8 cellular contexts compared by ENCODE assay signal in genomic region chr10:3468919-3469638, GRCh38.
DNase-seq lines count a peak whose midpoint lies in the region; ATAC-seq and TF ChIP-seq lines count a peak whose summit lies in the region.

No MANE protein-coding gene starts in this region.

- peaks cover 21% of the 10 kb centered on the region for H3K4me1 ChIP-seq in testis

- no TSS peak for BruUV-seq in Calu3 (replicated peaks; lab: Mats Ljungman, UMichigan)

- H3K4me3 ChIP-seq in LNCaP clone FGC (ENCODE audit: low read depth, low read length): no peak overlapping the region
- no peak overlapping the region for H3K4me3 ChIP-seq in astrocyte of the spinal cord (ENCODE audit: low read depth, low read length)
- no peak overlapping the region for H3K4me3 ChIP-seq in testis

- no peaks in the 10 kb centered on the region for H3K9me3 ChIP-seq in testis

- intact Hi-C loops in Calu3 (cut with micrococcal nuclease; ENCODE audit: unreplicated experiment): loop anchor here (2.0 to 10.0 kb wide), 5 partner anchors 168 to 314 kb away; no protein-coding TSS in a partner anchor
- intact Hi-C loops in testis (cut with DNase I; ENCODE audit: low total_unique reads): no loop called here

- H3K36me3 Mint-ChIP-seq in Calu3 (ENCODE audit: insufficient read depth, unreplicated experiment): peaks cover 25% of the 10 kb centered on the region

- DNase-seq in Calu3 (peak; percentile 55), LNCaP clone FGC (ENCODE audit: low read depth) (peak; percentile 78), astrocyte of the spinal cord (ENCODE audit: low read depth, low spot score) (peak; percentile 97), left kidney (ENCODE audit: low read depth, low spot score) (peak; percentile 93), testis (no peak), NCI-H1436 treated with DMSO at 0.1 percent for 48 hours (lab: John Stamatoyannopoulos, UW) (no peak), NCI-H1048 (lab: John Stamatoyannopoulos, UW) (no peak)

- WGBS in testis, 2 donors: 38 to 49% methylated on average over 12 of the region's 12 CpGs

- H3K27ac Mint-ChIP-seq in Calu3 (ENCODE audit: unreplicated experiment): peak overlapping the region; percentile 86

- H3K9me3 Mint-ChIP-seq in Calu3 (ENCODE audit: low read depth, unreplicated experiment): no peaks in the 10 kb centered on the region

- H3K27ac ChIP-seq in testis: peak overlapping the region; percentile 65 to 85

- peak overlapping the region; percentile 36 for H3K4me3 Mint-ChIP-seq in Calu3 (ENCODE audit: low read depth, unreplicated experiment)

- H3K4me1 Mint-ChIP-seq in Calu3 (ENCODE audit: low read depth, unreplicated experiment): peaks cover 88% of the 10 kb centered on the region

- no peaks in the 10 kb centered on the region for H3K27me3 ChIP-seq in testis

- no peaks in the 10 kb centered on the region for H3K36me3 ChIP-seq in testis (ENCODE audit: low read depth, missing control alignments)

- in situ Hi-C loops in astrocyte of the spinal cord (cut with HindIII; ENCODE audit: low sequenced_read_pairs): no loop called here

- ATAC-seq in HG02759 (IDR thresholded peaks at IDR 0.05; ENCODE audit: unreplicated experiment): no peak

- CTCF ChIA-PET in Calu3 (lab: Charles Lee): interaction anchor here (0.9 to 1.9 kb wide), 3 partner anchors 72 to 1235 kb away, joined by 3 to 7 read pairs (median 3); no protein-coding TSS in a partner anchor

- TF ChIP-seq CTCF in Calu3 (IDR thresholded peaks at IDR 0.05; ENCODE audit: unreplicated experiment) (no peak), LNCaP clone FGC (IDR thresholded peaks at IDR 0.05; ENCODE audit: control insufficient read depth, extremely low read depth, insufficient read depth) (no peak), astrocyte of the spinal cord (IDR thresholded peaks at IDR 0.05; ENCODE audit: low read depth, low read length) (no peak), testis (IDR thresholded peaks at IDR 0.05) (no peak)

- no peak for TF ChIP-seq POLR2A in testis (IDR thresholded peaks at IDR 0.05)

- no peaks in the 10 kb centered on the region for H3K27me3 Mint-ChIP-seq in Calu3 (ENCODE audit: unreplicated experiment)

Comparison
In these comparisons a context has a peak if more than half of its experiments do, and no peak if none do; other contexts are left out.
1. DNase-seq: peak in Calu3 (single experiment), LNCaP clone FGC (single experiment), astrocyte of the spinal cord (single experiment) and left kidney (single experiment); none in testis (single experiment), NCI-H1436 treated with DMSO at 0.1 percent for 48 hours (single experiment) and NCI-H1048 (single experiment).